In the genomic region with DNA sequence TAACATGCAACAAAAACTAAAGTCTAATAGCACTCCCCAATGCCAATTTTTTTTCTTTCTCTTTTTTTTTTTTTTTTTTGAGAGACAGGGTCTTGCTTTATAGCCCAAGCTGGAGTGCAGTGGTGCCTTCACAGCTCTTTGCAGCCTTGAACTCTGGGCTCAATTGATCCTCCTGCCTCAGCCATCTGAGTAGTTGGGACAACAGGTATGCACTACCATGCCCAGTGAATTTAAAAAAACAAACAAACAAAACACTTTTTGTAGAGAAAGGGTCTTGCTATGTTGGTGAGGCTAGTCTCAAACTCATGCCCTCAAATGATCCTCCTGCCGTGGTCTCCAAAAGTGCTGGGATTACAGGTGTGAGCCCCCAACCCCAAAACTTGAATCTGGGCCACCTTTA, we compare ENCODE assay signal across 1 cellular context.
TF ChIP-seq lines count a peak whose summit lies in the region.

No MANE protein-coding gene starts in this region.

TF ChIP-seq in HepG2, 621 proteins besides CTCF, POLR2A, EP300 and RAD21 (continued from another document and continues in another):
- TF ChIP-seq, protein P1, sequence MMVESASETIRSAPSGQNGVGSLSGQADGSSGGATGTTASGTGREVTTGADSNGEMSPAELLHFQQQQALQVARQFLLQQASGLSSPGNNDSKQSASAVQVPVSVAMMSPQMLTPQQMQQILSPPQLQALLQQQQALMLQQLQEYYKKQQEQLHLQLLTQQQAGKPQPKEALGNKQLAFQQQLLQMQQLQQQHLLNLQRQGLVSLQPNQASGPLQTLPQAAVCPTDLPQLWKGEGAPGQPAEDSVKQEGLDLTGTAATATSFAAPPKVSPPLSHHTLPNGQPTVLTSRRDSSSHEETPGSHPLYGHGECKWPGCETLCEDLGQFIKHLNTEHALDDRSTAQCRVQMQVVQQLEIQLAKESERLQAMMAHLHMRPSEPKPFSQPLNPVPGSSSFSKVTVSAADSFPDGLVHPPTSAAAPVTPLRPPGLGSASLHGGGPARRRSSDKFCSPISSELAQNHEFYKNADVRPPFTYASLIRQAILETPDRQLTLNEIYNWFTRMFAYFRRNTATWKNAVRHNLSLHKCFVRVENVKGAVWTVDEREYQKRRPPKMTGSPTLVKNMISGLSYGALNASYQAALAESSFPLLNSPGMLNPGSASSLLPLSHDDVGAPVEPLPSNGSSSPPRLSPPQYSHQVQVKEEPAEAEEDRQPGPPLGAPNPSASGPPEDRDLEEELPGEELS (CRISPR knock-in tag; IDR thresholded peaks at IDR 0.05) = peak; percentile 53; the same call in 1 of the 2 replicates
- no peak for TF ChIP-seq ZNF691 (CRISPR knock-in tag; IDR thresholded peaks at IDR 0.05; ENCODE audit: borderline replicate concordance, low read depth)
- TF ChIP-seq, protein P2, sequence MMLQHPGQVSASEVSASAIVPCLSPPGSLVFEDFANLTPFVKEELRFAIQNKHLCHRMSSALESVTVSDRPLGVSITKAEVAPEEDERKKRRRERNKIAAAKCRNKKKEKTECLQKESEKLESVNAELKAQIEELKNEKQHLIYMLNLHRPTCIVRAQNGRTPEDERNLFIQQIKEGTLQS (CRISPR knock-in tag; IDR thresholded peaks at IDR 0.05) = no peak
- TF ChIP-seq KLF16 (CRISPR knock-in tag; IDR thresholded peaks at IDR 0.05) = no peak
- no peak for TF ChIP-seq ZFX (CRISPR knock-in tag; IDR thresholded peaks at IDR 0.05; ENCODE audit: low read depth)
- no peak for TF ChIP-seq FOXJ3 (CRISPR knock-in tag; IDR thresholded peaks at IDR 0.05; ENCODE audit: borderline replicate concordance)
- 0 out of 2 replicates have a peak, but pooled peaks have one; percentile 43 for TF ChIP-seq ZNF710 (CRISPR knock-in tag; IDR thresholded peaks at IDR 0.05; ENCODE audit: borderline replicate concordance)
- TF ChIP-seq TEAD3 (CRISPR knock-in tag; optimal IDR thresholded peaks at IDR 0.05; ENCODE audit: borderline replicate concordance) = peak; percentile 19
- TF ChIP-seq, protein P3, sequence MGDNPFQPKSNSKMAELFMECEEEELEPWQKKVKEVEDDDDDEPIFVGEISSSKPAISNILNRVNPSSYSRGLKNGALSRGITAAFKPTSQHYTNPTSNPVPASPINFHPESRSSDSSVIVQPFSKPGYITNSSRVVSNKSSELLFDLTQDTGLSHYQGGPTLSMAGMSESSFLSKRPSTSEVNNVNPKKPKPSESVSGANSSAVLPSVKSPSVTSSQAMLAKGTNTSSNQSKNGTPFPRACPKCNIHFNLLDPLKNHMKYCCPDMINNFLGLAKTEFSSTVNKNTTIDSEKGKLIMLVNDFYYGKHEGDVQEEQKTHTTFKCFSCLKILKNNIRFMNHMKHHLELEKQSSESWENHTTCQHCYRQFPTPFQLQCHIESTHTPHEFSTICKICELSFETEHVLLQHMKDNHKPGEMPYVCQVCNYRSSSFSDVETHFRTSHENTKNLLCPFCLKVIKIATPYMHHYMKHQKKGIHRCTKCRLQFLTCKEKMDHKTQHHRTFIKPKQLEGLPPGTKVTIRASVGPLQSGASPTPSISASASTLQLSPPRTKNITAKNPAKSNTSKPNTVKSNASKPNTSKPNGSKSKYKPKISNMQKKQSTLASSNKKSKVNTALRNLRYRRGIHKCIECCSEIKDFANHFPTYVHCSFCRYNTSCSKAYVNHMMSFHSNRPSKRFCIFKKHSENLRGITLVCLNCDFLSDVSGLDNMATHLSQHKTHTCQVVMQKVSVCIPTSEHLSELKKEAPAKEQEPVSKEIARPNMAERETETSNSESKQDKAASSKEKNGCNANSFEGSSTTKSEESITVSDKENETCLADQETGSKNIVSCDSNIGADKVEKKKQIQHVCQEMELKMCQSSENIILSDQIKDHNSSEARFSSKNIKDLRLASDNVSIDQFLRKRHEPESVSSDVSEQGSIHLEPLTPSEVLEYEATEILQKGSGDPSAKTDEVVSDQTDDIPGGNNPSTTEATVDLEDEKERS (CRISPR knock-in tag; IDR thresholded peaks at IDR 0.05) = no peak
- TF ChIP-seq SIX1 (CRISPR knock-in tag; IDR thresholded peaks at IDR 0.05; ENCODE audit: borderline replicate concordance) = no peak
- no peak for TF ChIP-seq SMARCE1 (IDR thresholded peaks at IDR 0.05; ENCODE audit: borderline replicate concordance)
- peak; percentile 92 for TF ChIP-seq ZNF121 (CRISPR knock-in tag; IDR thresholded peaks at IDR 0.05)
- no peak for TF ChIP-seq TAF15 (IDR thresholded peaks at IDR 0.05; ENCODE audit: low read depth, low read length, poor library complexity, severe bottlenecking)
- TF ChIP-seq KIAA2018 (CRISPR knock-in tag; IDR thresholded peaks at IDR 0.05; ENCODE audit: borderline replicate concordance) = no peak
- peak; percentile 48; the same call in 1 of the 2 replicates for TF ChIP-seq ARID5B (CRISPR knock-in tag; IDR thresholded peaks at IDR 0.05)
- TF ChIP-seq ATF2 (CRISPR knock-in tag; IDR thresholded peaks at IDR 0.05) = no peak
- TF ChIP-seq, protein P4, sequence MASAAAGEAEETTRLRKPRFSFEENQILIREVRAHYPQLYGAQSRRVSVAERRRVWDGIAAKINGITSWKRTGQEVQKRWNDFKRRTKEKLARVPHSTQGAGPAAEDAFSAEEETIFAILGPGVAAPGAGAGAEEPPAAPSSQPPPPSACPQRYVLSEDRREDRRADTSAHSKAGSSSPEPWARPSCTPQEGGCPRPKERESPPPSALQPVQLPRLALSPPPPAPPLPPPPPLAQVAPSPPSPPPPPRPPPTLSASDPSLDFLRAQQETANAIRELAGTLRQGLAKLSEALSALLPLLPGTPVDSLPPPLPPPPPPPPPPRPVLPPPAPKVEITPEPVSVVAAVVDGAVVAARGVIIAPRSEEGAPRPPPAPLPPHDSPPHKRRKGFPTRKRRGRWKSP (CRISPR knock-in tag; IDR thresholded peaks at IDR 0.05) = no peak
- no peak for TF ChIP-seq KDM5B (CRISPR knock-in tag; IDR thresholded peaks at IDR 0.05; ENCODE audit: borderline replicate concordance)
- TF ChIP-seq NCOA2 (CRISPR knock-in tag; IDR thresholded peaks at IDR 0.05) = peak; percentile 52; the same call in 1 of the 2 replicates
- TF ChIP-seq, protein P5, sequence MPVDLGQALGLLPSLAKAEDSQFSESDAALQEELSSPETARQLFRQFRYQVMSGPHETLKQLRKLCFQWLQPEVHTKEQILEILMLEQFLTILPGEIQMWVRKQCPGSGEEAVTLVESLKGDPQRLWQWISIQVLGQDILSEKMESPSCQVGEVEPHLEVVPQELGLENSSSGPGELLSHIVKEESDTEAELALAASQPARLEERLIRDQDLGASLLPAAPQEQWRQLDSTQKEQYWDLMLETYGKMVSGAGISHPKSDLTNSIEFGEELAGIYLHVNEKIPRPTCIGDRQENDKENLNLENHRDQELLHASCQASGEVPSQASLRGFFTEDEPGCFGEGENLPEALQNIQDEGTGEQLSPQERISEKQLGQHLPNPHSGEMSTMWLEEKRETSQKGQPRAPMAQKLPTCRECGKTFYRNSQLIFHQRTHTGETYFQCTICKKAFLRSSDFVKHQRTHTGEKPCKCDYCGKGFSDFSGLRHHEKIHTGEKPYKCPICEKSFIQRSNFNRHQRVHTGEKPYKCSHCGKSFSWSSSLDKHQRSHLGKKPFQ (CRISPR knock-in tag; IDR thresholded peaks at IDR 0.05; ENCODE audit: insufficient replicate concordance) = no peak
